Comparison of ENCODE assay signal across 10 cellular contexts in genomic region chr10:25059990-25060389, GRCh38. TPM values are rescaled to one million over a fixed set of nuclear protein-coding genes. Genes with fewer than 3 reads are reported as not detected.
DNase-seq lines count a peak whose midpoint lies in the region; FAIRE-seq and TF ChIP-seq lines count a peak whose summit lies in the region.
"Had no signal": no experiment of that assay in that cellular context is flagged by ENCODE, and none has a peak within 500 bp of the region (broad histone marks: within the 10 kb centered on the region; RNA-seq: fewer than 3 reads in every experiment).

No MANE protein-coding gene starts in this region.

- intact Hi-C loops in endothelial cell of umbilical vein (cut with micrococcal nuclease), result no loop called here

- H3K9me1 ChIP-seq in endothelial cell of umbilical vein (replicated peaks; ENCODE audit: control insufficient read depth, extremely low read depth, insufficient read depth, low read length), result no peaks in the 10 kb centered on the region

- H3K4me3 ChIP-seq in endothelial cell of umbilical vein (replicated peaks in 1 of 3; ENCODE audit: insufficient read depth in 1 of 3, low read depth in 1 of 3, low read length in 3 of 3), result no peak overlapping the region

- peak overlapping the region; percentile 23 for H3K4me2 ChIP-seq in endothelial cell of umbilical vein (ENCODE audit: insufficient read depth, low read length)

- CTCF ChIA-PET in endothelial cell of umbilical vein (lab: Charles Lee), result no interaction called here

- no peak for TF ChIP-seq POLR2A in endothelial cell of umbilical vein (IDR thresholded peaks at IDR 0.05; ENCODE audit: low read depth, low read length)

- no peaks in the 10 kb centered on the region for H3K79me2 ChIP-seq in endothelial cell of umbilical vein (ENCODE audit: control insufficient read depth, insufficient read depth, low read length)

- DNase-seq in AG08396 (ENCODE audit: low spot score) (peak; percentile 76), NCI-H146 treated with DMSO at 0.1 percent for 48 hours (lab: John Stamatoyannopoulos, UW; ENCODE audit: unreplicated experiment) (peak; percentile 61), endothelial cell of umbilical vein (ENCODE audit: low read depth, low spot score) (peak; percentile 50), myocyte (ENCODE audit: low read depth) (peak; percentile 64), germinal center (ENCODE audit: low spot score) (no peak), mesenteric fat pad (ENCODE audit: low spot score) (no peak), activated T-cell treated with anti-CD3 and anti-CD28 coated beads for 4 hours (no peak)
- DNase-seq in effector CD8-positive, alpha-beta T cell (lab: John Stamatoyannopoulos, UW), result no peak
- DNase-seq: DMS79 treated with DMSO at 0.1 percent for 48 hours; stimulated activated naive CD8-positive, alpha-beta T cell treated with anti-CD3 and anti-CD28 coated beads, Interleukin-15, Interleukin-2, amounts not matched to agents 100 U/mL and 50 U/mL, for 24 hours had no signal

- FAIRE-seq in endothelial cell of umbilical vein (lab: Jason Lieb, UNC), result peak; percentile 87

- peaks cover 29% of the 10 kb centered on the region for H3K4me1 ChIP-seq in endothelial cell of umbilical vein (ENCODE audit: control insufficient read depth, extremely low read depth, insufficient read depth, low read length)

- no peak for TF ChIP-seq CTCF in endothelial cell of umbilical vein (IDR thresholded peaks at IDR 0.05; ENCODE audit: extremely low read depth in 1 of 2, insufficient read depth in 1 of 2, low read depth in 1 of 2, low read length in 2 of 2)

- H3K27me3 ChIP-seq in endothelial cell of umbilical vein (ENCODE audit: control insufficient read depth in 2 of 2, insufficient read depth in 2 of 2, low read length in 2 of 2), result no peaks in the 10 kb centered on the region

- H3K36me3 ChIP-seq in endothelial cell of umbilical vein (ENCODE audit: control insufficient read depth in 2 of 2, extremely low read depth in 1 of 2, insufficient read depth in 2 of 2, low read length in 2 of 2), result no peaks in the 10 kb centered on the region

- no TSS peak for BruUV-seq in endothelial cell of umbilical vein (replicated peaks; lab: Mats Ljungman, UMichigan)

- H3K9me3 ChIP-seq in endothelial cell of umbilical vein (replicated peaks; ENCODE audit: control insufficient read depth, insufficient read depth, low read length), result no peaks in the 10 kb centered on the region

- H3K9ac ChIP-seq in endothelial cell of umbilical vein (replicated peaks; ENCODE audit: extremely low read depth, insufficient read depth, low read length), result no peak overlapping the region

- peak overlapping the region; percentile 93 for H3K27ac ChIP-seq in endothelial cell of umbilical vein (ENCODE audit: insufficient read depth, low read depth, low read length)

- POLR2A ChIA-PET in endothelial cell of umbilical vein (lab: Charles Lee), result no interaction called here

- no peak overlapping the region for H2AFZ ChIP-seq in endothelial cell of umbilical vein (ENCODE audit: low read depth, low read length)

- no peaks in the 10 kb centered on the region for H4K20me1 ChIP-seq in endothelial cell of umbilical vein (replicated peaks; ENCODE audit: control insufficient read depth, extremely low read depth, insufficient read depth, low read length)

- dilution Hi-C loops in endothelial cell of umbilical vein (cut with MboI; ENCODE audit: extremely low pct_ligation_motif_present, low sequenced_read_pairs), result no loop called here

TF ChIP-seq in endothelial cell of umbilical vein, 7 proteins besides CTCF, POLR2A, EP300 and RAD21:
- peak; percentile 65 for TF ChIP-seq GATA2 (IDR thresholded peaks at IDR 0.05; ENCODE audit: insufficient read depth, insufficient read length, low read depth, low read length)
- TF ChIP-seq FOS (IDR thresholded peaks at IDR 0.05; ENCODE audit: borderline replicate concordance, insufficient read depth, low read length), result peak; percentile 79
- TF ChIP-seq POLR2AphosphoS5 (IDR thresholded peaks at IDR 0.05; ENCODE audit: insufficient read depth, low read depth, low read length), result peak; percentile 46
- TF ChIP-seq JUN (IDR thresholded peaks at IDR 0.05; ENCODE audit: borderline replicate concordance, insufficient read depth, insufficient read length, low read depth), result peak; percentile 59
- no peak for TF ChIP-seq MYC (IDR thresholded peaks at IDR 0.05; ENCODE audit: low read depth, low read length)
- no peak for TF ChIP-seq MAX (IDR thresholded peaks at IDR 0.05; ENCODE audit: insufficient read depth, insufficient read length)
- TF ChIP-seq EZH2 (IDR thresholded peaks at IDR 0.05; ENCODE audit: borderline replicate concordance, low read depth, low read length, severe bottlenecking), result no peak
TF ChIP-seq in endothelial cell of umbilical vein: peak in this region for 4.

RNA-seq across cellular contexts. Expression of gene THNSL1, which starts 43.6 kb away (rescaled TPM):
- 1.9 and 2.1 TPM in 2 replicates for total RNA-seq in endothelial cell of umbilical vein
- polyA plus RNA-seq in endothelial cell of umbilical vein, result 0.38 and 0.52 TPM in 2 replicates
- polyA plus RNA-seq in endothelial cell of umbilical vein (2011; cell fraction: cytosol; rRNA removed), result 0.74 and 0.80 TPM in 2 replicates
- polyA plus RNA-seq in endothelial cell of umbilical vein (2011; cell fraction: nucleus; rRNA removed), result 0.52 and 0.58 TPM in 2 replicates
- 2.5 and 2.8 TPM in 2 replicates for polyA plus RNA-seq in endothelial cell of umbilical vein (2012)
- polyA minus RNA-seq in endothelial cell of umbilical vein, result 0.75 and 0.79 TPM in 2 replicates
- polyA minus RNA-seq in endothelial cell of umbilical vein (2011; cell fraction: cytosol; rRNA and poly(A)+ RNA removed), result 0.72 TPM
- 0.38 TPM in 2 replicates for polyA minus RNA-seq in endothelial cell of umbilical vein (2011; cell fraction: nucleus; rRNA and poly(A)+ RNA removed)
- 5.4 TPM in 2 replicates for total RNA-seq in myocyte
- 3.1 TPM for polyA plus RNA-seq in myocyte (2012)
- total RNA-seq in mesenteric fat pad, result 0.64 TPM

RNA-seq across cellular contexts. Expression of gene ENKUR, which starts 44.0 kb away (rescaled TPM):
- 0.30 and 0.35 TPM in 2 replicates for total RNA-seq in endothelial cell of umbilical vein
- 0.07 and 0.13 TPM in 2 replicates for polyA plus RNA-seq in endothelial cell of umbilical vein
- 0.04 and 0.06 TPM in 2 replicates for polyA plus RNA-seq in endothelial cell of umbilical vein (2011; cell fraction: cytosol; rRNA removed)
- 0.04 and 0.25 TPM in 2 replicates for polyA plus RNA-seq in endothelial cell of umbilical vein (2011; cell fraction: nucleus; rRNA removed)
- 0.13 and 0.16 TPM in 2 replicates for polyA plus RNA-seq in endothelial cell of umbilical vein (2012)
- polyA minus RNA-seq in endothelial cell of umbilical vein, result 0.21 TPM in 1 of 2 replicates, not detected in the other
- not detected for polyA minus RNA-seq in endothelial cell of umbilical vein (2011; cell fraction: cytosol; rRNA and poly(A)+ RNA removed)
- 0.14 TPM in 1 of 2 replicates, not detected in the other for polyA minus RNA-seq in endothelial cell of umbilical vein (2011; cell fraction: nucleus; rRNA and poly(A)+ RNA removed)
- not detected in 2 replicates for total RNA-seq in myocyte
- 0.10 TPM for polyA plus RNA-seq in myocyte (2012)
- not detected for total RNA-seq in mesenteric fat pad

Comparison
In these comparisons a context has a peak if more than half of its experiments do, and no peak if none do; other contexts are left out.
1. DNase-seq: peak in AG08396 (single experiment), NCI-H146 treated with DMSO at 0.1 percent for 48 hours (single experiment), endothelial cell of umbilical vein (single experiment) and myocyte (single experiment); none in germinal center (single experiment), mesenteric fat pad (single experiment), activated T-cell treated with anti-CD3 and anti-CD28 coated beads for 4 hours (single experiment) and effector CD8-positive, alpha-beta T cell (single experiment).